In the genomic region with DNA sequence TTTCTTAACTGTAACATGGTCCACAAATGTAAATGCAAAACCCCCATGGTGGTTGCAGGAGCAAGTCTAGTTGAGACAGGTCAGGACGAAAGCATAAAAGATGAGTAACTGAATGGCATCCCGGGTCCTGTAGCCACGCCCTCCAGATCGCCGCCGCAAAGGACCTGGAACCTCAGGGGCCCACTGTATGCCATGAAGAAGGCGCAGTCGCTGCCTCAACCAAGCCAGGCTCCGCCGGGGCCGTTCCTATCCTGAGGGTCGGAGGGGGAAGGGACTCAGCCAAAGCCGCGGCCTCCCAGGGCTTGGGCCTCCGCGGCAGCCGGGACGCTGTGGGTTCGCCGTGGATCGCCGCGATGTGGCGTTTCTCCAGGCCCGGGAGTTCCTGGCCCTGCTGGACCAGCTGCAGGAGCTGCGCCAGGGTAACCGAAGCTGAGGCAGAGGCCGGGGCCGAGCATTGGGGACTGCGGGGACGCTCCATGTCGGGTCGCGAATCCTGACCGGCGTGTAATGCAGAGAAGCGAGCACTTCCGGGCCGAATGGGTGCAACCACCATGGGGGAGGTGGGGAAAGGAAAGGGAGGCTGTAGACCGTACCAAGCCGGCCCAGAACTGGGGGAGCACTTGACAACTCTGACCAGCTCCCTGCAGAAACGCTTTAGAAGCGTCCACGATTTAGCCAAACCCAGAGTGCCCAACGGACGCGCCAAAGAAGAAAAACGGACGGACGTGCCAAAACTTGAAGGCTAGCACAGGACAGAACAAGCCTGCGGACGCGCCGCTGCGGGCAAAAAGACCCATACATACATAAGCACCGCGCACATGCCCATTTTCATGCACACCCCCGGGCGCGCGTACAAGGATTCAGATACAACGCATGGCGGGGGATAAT, we compare ENCODE assay signal across 8 cellular contexts. TPM values are rescaled to one million over a fixed set of nuclear protein-coding genes. Genes with fewer than 3 reads are reported as not detected.
A peak's percentile ranks its signal among the peaks of the same experiment; 100 is the strongest.
DNase-seq lines count a peak whose midpoint lies in the region; ATAC-seq and TF ChIP-seq lines count a peak whose summit lies in the region.

No MANE protein-coding gene starts in this region.

- TF ChIP-seq CTCF in foreskin fibroblast (IDR thresholded peaks at IDR 0.05; ENCODE audit: low read depth, low read length), result no peak
- no peak for TF ChIP-seq CTCF in neural crest cell (conservative IDR thresholded peaks at IDR 0.05)

- no peaks in the 10 kb centered on the region for H3K9me3 Mint-ChIP-seq in neural crest cell
- H3K9me3 Mint-ChIP-seq in stimulated activated naive CD8-positive, alpha-beta T cell treated with anti-CD3 and anti-CD28 coated beads, Interleukin-15, amount 100 ng/mL, for 72 hours, result no peaks in the 10 kb centered on the region

- peaks cover 24% of the 10 kb centered on the region for H3K4me1 Mint-ChIP-seq in neural crest cell
- peaks cover 58% of the 10 kb centered on the region for H3K4me1 Mint-ChIP-seq in stimulated activated naive CD8-positive, alpha-beta T cell treated with anti-CD3 and anti-CD28 coated beads, Interleukin-15, amount 100 ng/mL, for 72 hours

- DNase-seq in EH (ENCODE audit: low read depth), result peak; percentile 97
- DNase-seq in GOT3 (lab: John Stamatoyannopoulos, UW), result peak; percentile 78
- DNase-seq in LoVo (ENCODE audit: low spot score), result peak; percentile 90
- peak; percentile 95 for DNase-seq in SHP77 treated with DMSO at 0.1 percent for 48 hours (lab: John Stamatoyannopoulos, UW)
- peak; percentile 90 for DNase-seq in activated gamma-delta T cell treated with Interleukin-2 at 50 U/mL for 16 hours
- peak; percentile 97 to 99 for DNase-seq in foreskin fibroblast
- DNase-seq in neural crest cell (ENCODE audit: low read depth, low spot score), result peak; percentile 90
- DNase-seq in stimulated activated naive CD8-positive, alpha-beta T cell treated with anti-CD3 and anti-CD28 coated beads, Interleukin-15, amount 100 ng/mL, for 72 hours, result peak; percentile 90 to 95

- H3K36me3 Mint-ChIP-seq in neural crest cell (ENCODE audit: low read depth), result peaks cover 8% of the 10 kb centered on the region

- H3K4me3 ChIP-seq in foreskin fibroblast (ENCODE audit: low read depth in 1 of 2, low read length in 2 of 2), result peak overlapping the region; percentile 60 to 92

- peak overlapping the region; percentile 93 for H3K4me3 Mint-ChIP-seq in neural crest cell
- peak overlapping the region; percentile 90 to 96 for H3K4me3 Mint-ChIP-seq in stimulated activated naive CD8-positive, alpha-beta T cell treated with anti-CD3 and anti-CD28 coated beads, Interleukin-15, amount 100 ng/mL, for 72 hours

- H3K27ac Mint-ChIP-seq in neural crest cell (ENCODE audit: unreplicated experiment), result peak overlapping the region; percentile 92
- peak overlapping the region; percentile 89 to 98 for H3K27ac Mint-ChIP-seq in stimulated activated naive CD8-positive, alpha-beta T cell treated with anti-CD3 and anti-CD28 coated beads, Interleukin-15, amount 100 ng/mL, for 72 hours

- H3K27me3 Mint-ChIP-seq in neural crest cell (ENCODE audit: low read depth), result no peaks in the 10 kb centered on the region
- H3K27me3 Mint-ChIP-seq in stimulated activated naive CD8-positive, alpha-beta T cell treated with anti-CD3 and anti-CD28 coated beads, Interleukin-15, amount 100 ng/mL, for 72 hours, result no peaks in the 10 kb centered on the region

- ATAC-seq in stimulated activated naive CD8-positive, alpha-beta T cell treated with anti-CD3 and anti-CD28 coated beads, Interleukin-15, amount 100 ng/mL, for 72 hours, result peak; percentile 93

RNA-seq across cellular contexts. Expression of gene RPL7L1, which starts 11.1 kb away (rescaled TPM):
- 103 and 105 TPM in 2 replicates for total RNA-seq in neural crest cell

RNA-seq across cellular contexts. Expression of gene PTCRA, which starts 25.3 kb away (rescaled TPM):
- total RNA-seq in neural crest cell, result not detected in 2 replicates

RNA-seq across cellular contexts. Expression of gene CNPY3, which starts 38.7 kb away (rescaled TPM):
- 61.3 and 62.6 TPM in 2 replicates for total RNA-seq in neural crest cell

Comparison
In these comparisons a context has a peak if more than half of its experiments do, and no peak if none do; other contexts are left out.
1. Peak in every context shown above with its lines: DNase-seq, ATAC-seq and H3K4me3 ChIP-seq.